Comparison of ENCODE assay signal across 8 cellular contexts in genomic region chr12:48957141-48958048, GRCh38. TPM values are rescaled to one million over a fixed set of nuclear protein-coding genes. Genes with fewer than 3 reads are reported as not detected.
DNase-seq lines count a peak whose midpoint lies in the region; ATAC-seq and TF ChIP-seq lines count a peak whose summit lies in the region.

Gene ARF3, minus strand, starts transcription at chr12:48957487. Its CDS starts 16,392 bp downstream, at chr12:48941095.

- DNase-seq in NCI-H2196 (lab: John Stamatoyannopoulos, UW; ENCODE audit: unreplicated experiment), result peak; percentile 96
- DNase-seq in T47D (ENCODE audit: low read depth in 1 of 2, low spot score in 1 of 2), result peak; percentile 96 to 97

- H3K9ac ChIP-seq in skeletal muscle tissue (ENCODE audit: low read depth in 1 of 3, low read length in 3 of 3), result peak within 1 kb of the TSS; percentile 79 to 90 (median 90)

- peak within 1 kb of the TSS; percentile 85 for H3K27ac ChIP-seq in 22Rv1
- peak within 1 kb of the TSS; percentile 94 for H3K27ac ChIP-seq in VCaP
- H3K27ac ChIP-seq in skeletal muscle tissue (ENCODE audit: low read depth, low read length), result peak within 1 kb of the TSS; percentile 83

- in situ Hi-C loops in T47D (cut with HindIII; ENCODE audit: low pct_unique_long_range_greater_than_20kb, low sequenced_read_pairs), result no loop called here

- 0 out of 2 replicates have a peak, but pooled peaks have one; percentile 9 for TF ChIP-seq CTCF in 22Rv1 (IDR thresholded peaks at IDR 0.05)
- no peak; the same call in 1 of the 2 replicates for TF ChIP-seq CTCF in VCaP (conservative IDR thresholded peaks at IDR 0.05)

- H3K4me3 ChIP-seq in iPS-18c (ENCODE audit: insufficient read depth, low read depth, low read length), result peak within 1 kb of the TSS; percentile 99
- H3K4me3 ChIP-seq in skeletal muscle tissue (ENCODE audit: low read length in 3 of 3), result peak within 1 kb of the TSS; percentile 88 to 94 (median 91)

- H3K9me3 ChIP-seq in iPS-18c (ENCODE audit: control insufficient read depth, insufficient read depth, low read length), result no peaks in the 10 kb centered on the region
- H3K9me3 ChIP-seq in skeletal muscle tissue (ENCODE audit: control insufficient read depth in 3 of 3, low read length in 3 of 3), result no peaks in the 10 kb centered on the region

- peaks cover 0 to 7% (median 6%) of the 10 kb centered on the region in 3 donors for H3K27me3 ChIP-seq in skeletal muscle tissue (ENCODE audit: control insufficient read depth in 3 of 3, insufficient read depth in 3 of 3, low read length in 3 of 3)

- H3K4me1 ChIP-seq in skeletal muscle tissue (ENCODE audit: control insufficient read depth in 3 of 3, insufficient read depth in 3 of 3, low read length in 3 of 3), result peaks cover 15 to 27% (median 15%) of the 10 kb centered on the region in 3 donors

- peak; percentile 68 for ATAC-seq in GM18858 (IDR thresholded peaks at IDR 0.05; ENCODE audit: unreplicated experiment)
- ATAC-seq in HG03097 (IDR thresholded peaks at IDR 0.05; ENCODE audit: low FRiP score, unreplicated experiment), result peak; percentile 75

- H3K36me3 ChIP-seq in skeletal muscle tissue (ENCODE audit: control insufficient read depth in 3 of 3, insufficient read depth in 3 of 3, low read length in 3 of 3), result peaks cover 0 to 4% (median 3%) of the 10 kb centered on the region in 3 donors

RNA-seq across cellular contexts. Expression of gene ARF3, which starts in this region (rescaled TPM):
- 19.8 TPM for total RNA-seq in skeletal muscle tissue

Comparison
In these comparisons a context has a peak if more than half of its experiments do, and no peak if none do; other contexts are left out.
1. Peak in every context shown above with its lines: DNase-seq, ATAC-seq, H3K4me3 ChIP-seq and H3K27ac ChIP-seq.